ENCODE assay signal across 8 cellular contexts in the genomic region with DNA sequence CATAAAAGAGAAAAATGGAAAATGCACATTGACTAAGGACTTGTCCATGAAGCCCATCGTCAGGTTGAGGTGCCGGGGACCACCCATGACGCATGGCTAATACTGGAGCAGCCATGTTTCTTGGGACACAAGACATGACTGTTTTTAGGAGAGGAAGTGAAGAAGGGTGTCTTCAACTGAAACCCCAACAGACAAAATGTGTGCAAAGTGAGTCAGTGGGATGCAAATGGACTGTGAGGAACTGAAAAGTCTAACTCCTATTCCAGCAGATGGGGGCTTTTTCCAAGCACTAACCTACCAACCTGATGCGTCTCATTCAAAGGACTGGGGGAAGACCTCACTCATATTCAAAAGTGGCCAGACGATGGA.
A peak's percentile ranks its signal among the peaks of the same experiment; 100 is the strongest.
DNase-seq lines count a peak whose midpoint lies in the region; ATAC-seq and TF ChIP-seq lines count a peak whose summit lies in the region.

No MANE protein-coding gene starts in this region.

- peaks cover 4 to 7% of the 10 kb centered on the region in 2 donors for H3K36me3 Mint-ChIP-seq in CD4-positive, alpha-beta memory T cell
- peaks cover 18% of the 10 kb centered on the region for H3K36me3 Mint-ChIP-seq in activated naive CD8-positive, alpha-beta T cell
- H3K36me3 Mint-ChIP-seq in HFFc6 (ENCODE audit: low read depth): no peaks in the 10 kb centered on the region

- H3K9me3 Mint-ChIP-seq in CD4-positive, alpha-beta memory T cell: peaks cover 0 to 10% (median 3%) of the 10 kb centered on the region in 8 donors
- H3K9me3 Mint-ChIP-seq in activated naive CD8-positive, alpha-beta T cell (ENCODE audit: low read depth): peaks cover 14% of the 10 kb centered on the region
- H3K9me3 Mint-ChIP-seq in HFFc6: peaks cover 10% of the 10 kb centered on the region

- H3K36me3 ChIP-seq in CD4-positive, alpha-beta memory T cell (ENCODE audit: insufficient read depth, low read length): no peaks in the 10 kb centered on the region
- H3K36me3 ChIP-seq in transverse colon (no peaks in the 10 kb centered on the region), uterus (no peaks in the 10 kb centered on the region)

- peaks cover 60% of the 10 kb centered on the region for H3K4me1 ChIP-seq in CD4-positive, alpha-beta memory T cell (ENCODE audit: insufficient read depth, low read length)
- H3K4me1 ChIP-seq in transverse colon (no peaks in the 10 kb centered on the region), uterus (no peaks in the 10 kb centered on the region)

- POLR2A ChIA-PET in CD4-positive, alpha-beta memory T cell (lab: Charles Lee; ENCODE audit: partially characterized antibody): interaction anchor here (0.6 to 4.6 kb wide), 27 partner anchors 8 to 461 kb away, joined by 3 to 37 read pairs (median 4); partner anchors contain the start of gene FOXO1

- no peaks in the 10 kb centered on the region for H3K27me3 ChIP-seq in CD4-positive, alpha-beta memory T cell (ENCODE audit: insufficient read depth, low read length)
- H3K27me3 ChIP-seq in transverse colon (no peaks in the 10 kb centered on the region), uterus (no peaks in the 10 kb centered on the region)

- TF ChIP-seq CTCF in HFFc6 (IDR thresholded peaks at IDR 0.05) (no peak), transverse colon (IDR thresholded peaks at IDR 0.05) (no peak), uterus (IDR thresholded peaks at IDR 0.05) (no peak)

- H3K4me3 ChIP-seq in CD4-positive, alpha-beta memory T cell (ENCODE audit: low read length in 2 of 2): peak overlapping the region; percentile 5 to 21
- H3K4me3 ChIP-seq in transverse colon (no peak overlapping the region), uterus (no peak overlapping the region)

- no peaks in the 10 kb centered on the region for H3K9me3 ChIP-seq in CD4-positive, alpha-beta memory T cell (ENCODE audit: control insufficient read depth in 1 of 2, low read length in 2 of 2)
- H3K9me3 ChIP-seq in transverse colon (no peaks in the 10 kb centered on the region), uterus (no peaks in the 10 kb centered on the region)

- peak overlapping the region in 7 of 8 donors; percentile 69 to 89 (median 82) for H3K4me3 Mint-ChIP-seq in CD4-positive, alpha-beta memory T cell
- H3K4me3 Mint-ChIP-seq in activated naive CD8-positive, alpha-beta T cell: peak overlapping the region; percentile 64
- H3K4me3 Mint-ChIP-seq in HFFc6: no peak overlapping the region

- intact Hi-C loops in CD4-positive, alpha-beta memory T cell (cut with micrococcal nuclease): no loop called here
- intact Hi-C loops in transverse colon (cut with DNase I; ENCODE audit: low total_unique reads) (no loop called here), uterus (cut with DNase I; ENCODE audit: low total_unique reads) (no loop called here)

- H3K27ac ChIP-seq in CD4-positive, alpha-beta memory T cell (ENCODE audit: low read depth, low read length): peak overlapping the region; percentile 53
- H3K27ac ChIP-seq in transverse colon (peak overlapping the region in 1 of 4 donors; percentile 31), uterus (no peak overlapping the region)

- no peak for TF ChIP-seq EP300 in transverse colon (IDR thresholded peaks at IDR 0.05; ENCODE audit: low read depth)

- ATAC-seq in HG03097 (IDR thresholded peaks at IDR 0.05; ENCODE audit: low FRiP score, unreplicated experiment): peak; percentile 36

- H3K27me3 Mint-ChIP-seq in CD4-positive, alpha-beta memory T cell: no peaks in the 10 kb centered on the region
- no peaks in the 10 kb centered on the region for H3K27me3 Mint-ChIP-seq in activated naive CD8-positive, alpha-beta T cell
- H3K27me3 Mint-ChIP-seq in HFFc6 (ENCODE audit: insufficient read depth): peaks cover 4% of the 10 kb centered on the region

- in situ Hi-C loops in transverse colon (cut with MboI; ENCODE audit: low pct_ligation_motif_present in 1 of 4, low pct_unique_long_range_greater_than_20kb in 1 of 4, low sequenced_read_pairs in 3 of 4): no loop called here

- peak overlapping the region; percentile 90 to 99 (median 98) for H3K27ac Mint-ChIP-seq in CD4-positive, alpha-beta memory T cell
- H3K27ac Mint-ChIP-seq in activated naive CD8-positive, alpha-beta T cell: peak overlapping the region; percentile 99
- H3K27ac Mint-ChIP-seq in HFFc6: no peak overlapping the region

- TF ChIP-seq POLR2A in transverse colon (IDR thresholded peaks at IDR 0.05): no peak
- TF ChIP-seq POLR2A in uterus (IDR thresholded peaks at IDR 0.05): no peak

- no peak for DNase-seq in CD4-positive, alpha-beta memory T cell
- peak; percentile 37 for DNase-seq in GM19238 (ENCODE audit: insufficient read length, low spot score)
- DNase-seq in HFFc6: no peak
- no peak for DNase-seq in transverse colon
- no peak for DNase-seq in AG20443 (ENCODE audit: low spot score)
- no peak for DNase-seq in uterus

- WGBS in transverse colon (ENCODE audit: low coverage in 1 of 2), 2 donors: 77 to 87% methylated on average over 3 to 5 of the region's 5 CpGs

- peaks cover 52 to 88% (median 68%) of the 10 kb centered on the region in 4 donors for H3K4me1 Mint-ChIP-seq in CD4-positive, alpha-beta memory T cell
- peaks cover 84% of the 10 kb centered on the region for H3K4me1 Mint-ChIP-seq in activated naive CD8-positive, alpha-beta T cell (ENCODE audit: low read depth)
- H3K4me1 Mint-ChIP-seq in HFFc6 (ENCODE audit: low read depth): peaks cover 4% of the 10 kb centered on the region; the same call in 1 of the 2 replicates

- CTCF ChIA-PET in CD4-positive, alpha-beta memory T cell (lab: Charles Lee; ENCODE audit: partially characterized antibody): interaction anchor here (0.7 to 3.0 kb wide), 13 partner anchors 14 to 570 kb away, joined by 3 to 23 read pairs (median 5); no protein-coding TSS in a partner anchor

Comparison
In these comparisons a context has a peak if more than half of its experiments do, and no peak if none do; other contexts are left out.
1. H3K4me3 ChIP-seq: peak in CD4-positive, alpha-beta memory T cell (2 of 2); none in transverse colon (0 of 4) and uterus (0 of 2).